ENCODE assay signal across 14 cellular contexts in the genomic region with DNA sequence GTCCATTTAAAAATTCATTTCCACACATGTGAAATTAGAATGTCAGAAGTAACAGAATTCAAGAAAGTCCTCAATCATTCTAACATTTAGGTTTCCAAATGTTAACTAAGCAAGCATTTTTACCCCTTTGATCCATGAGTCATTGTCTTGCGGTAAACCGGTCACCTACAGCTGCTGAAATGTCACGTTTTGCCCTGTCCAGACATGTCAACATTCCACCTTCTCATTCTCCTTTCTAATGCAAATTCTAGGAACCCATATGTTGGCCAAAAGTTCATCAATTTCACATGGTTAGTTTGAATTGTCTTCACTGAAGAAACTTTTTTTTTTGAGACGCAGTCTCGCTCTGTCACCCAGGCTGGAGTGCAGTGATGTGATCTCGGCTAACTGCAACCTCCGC.
DNase-seq lines count a peak whose midpoint lies in the region; ATAC-seq and TF ChIP-seq lines count a peak whose summit lies in the region.
"Had no signal": no experiment of that assay in that cellular context is flagged by ENCODE, and none has a peak within 500 bp of the region (broad histone marks: within the 10 kb centered on the region; RNA-seq: fewer than 3 reads in every experiment).

No MANE protein-coding gene starts in this region.

- peaks cover 7% of the 10 kb centered on the region for H3K9me3 Mint-ChIP-seq in activated T-cell treated with anti-CD3 and anti-CD28 coated beads, Interleukin-2, amount 50 U/mL, for 4 hours
- peaks cover 8% of the 10 kb centered on the region for H3K9me3 Mint-ChIP-seq in activated T-helper 17 cell treated with anti-CD3 and anti-CD28 coated beads, Interleukin-2, amount 50 U/mL, for 72 hours
- H3K9me3 Mint-ChIP-seq in natural killer cell = peaks cover 2 to 5% of the 10 kb centered on the region in 2 donors

- H3K4me3 Mint-ChIP-seq in activated T-cell treated with anti-CD3 and anti-CD28 coated beads, Interleukin-2, amount 50 U/mL, for 4 hours = peak overlapping the region; percentile 19
- peak overlapping the region; percentile 99 for H3K4me3 Mint-ChIP-seq in activated T-helper 17 cell treated with anti-CD3 and anti-CD28 coated beads, Interleukin-2, amount 50 U/mL, for 72 hours
- no peak overlapping the region for H3K4me3 Mint-ChIP-seq in natural killer cell

- intact Hi-C loops in natural killer cell (cut with micrococcal nuclease) = no loop called here

- no peak for DNase-seq in activated T-cell treated with anti-CD3 and anti-CD28 coated beads, Interleukin-2, amount 50 U/mL, for 4 hours
- DNase-seq in activated T-cell treated with anti-CD3 and anti-CD28 coated beads for 4 hours (no peak), natural killer cell (no peak), DMS114 treated with DMSO at 0.1 percent for 48 hours (lab: John Stamatoyannopoulos, UW; ENCODE audit: unreplicated experiment) (no peak), NOMO-1 (lab: John Stamatoyannopoulos, UW; ENCODE audit: unreplicated experiment in 2 of 2) (no peak), DMS53 treated with DMSO at 0.1 percent for 48 hours (lab: John Stamatoyannopoulos, UW; ENCODE audit: unreplicated experiment) (no peak)
- DNase-seq: Caco-2, dorsolateral prefrontal cortex, NCI-H187, OCI-M1 had no signal

- ATAC-seq in activated T-cell treated with anti-CD3 and anti-CD28 coated beads, Interleukin-2, amount 50 U/mL, for 4 hours = peak; percentile 55 to 67
- ATAC-seq in HG02610 (IDR thresholded peaks at IDR 0.05; ENCODE audit: unreplicated experiment) (peak; percentile 31), natural killer cell (no peak)
- peak; percentile 79 for ATAC-seq in activated T-helper 17 cell treated with anti-CD3 and anti-CD28 coated beads, Interleukin-2, amount 50 U/mL, for 72 hours (replicated peaks)
- ATAC-seq: left lobe of liver had no signal

- peaks cover 77% of the 10 kb centered on the region for H3K4me1 Mint-ChIP-seq in activated T-cell treated with anti-CD3 and anti-CD28 coated beads, Interleukin-2, amount 50 U/mL, for 4 hours (ENCODE audit: low read depth)
- H3K4me1 Mint-ChIP-seq in activated T-helper 17 cell treated with anti-CD3 and anti-CD28 coated beads, Interleukin-2, amount 50 U/mL, for 72 hours = peaks cover 45% of the 10 kb centered on the region
- peaks cover 64 to 65% of the 10 kb centered on the region in 2 donors for H3K4me1 Mint-ChIP-seq in natural killer cell

- H3K36me3 Mint-ChIP-seq in activated T-cell treated with anti-CD3 and anti-CD28 coated beads, Interleukin-2, amount 50 U/mL, for 4 hours (ENCODE audit: insufficient read depth) = peaks cover 11% of the 10 kb centered on the region
- peaks cover 30% of the 10 kb centered on the region for H3K36me3 Mint-ChIP-seq in activated T-helper 17 cell treated with anti-CD3 and anti-CD28 coated beads, Interleukin-2, amount 50 U/mL, for 72 hours (ENCODE audit: low read depth)
- peaks cover 10% of the 10 kb centered on the region for H3K36me3 Mint-ChIP-seq in natural killer cell

- no peak for TF ChIP-seq CTCF in natural killer cell (IDR thresholded peaks at IDR 0.05)

- peak overlapping the region; percentile 46 for H3K27ac Mint-ChIP-seq in activated T-helper 17 cell treated with anti-CD3 and anti-CD28 coated beads, Interleukin-2, amount 50 U/mL, for 72 hours
- peak overlapping the region; percentile 9 to 18 for H3K27ac Mint-ChIP-seq in natural killer cell
- H3K27ac Mint-ChIP-seq: progenitor cell of endocrine pancreas had no signal

- no peaks in the 10 kb centered on the region for H3K27me3 Mint-ChIP-seq in activated T-cell treated with anti-CD3 and anti-CD28 coated beads, Interleukin-2, amount 50 U/mL, for 4 hours (ENCODE audit: low read depth)
- no peaks in the 10 kb centered on the region for H3K27me3 Mint-ChIP-seq in activated T-helper 17 cell treated with anti-CD3 and anti-CD28 coated beads, Interleukin-2, amount 50 U/mL, for 72 hours
- no peaks in the 10 kb centered on the region for H3K27me3 Mint-ChIP-seq in natural killer cell (ENCODE audit: low read depth in 2 of 2)
- H3K27me3 Mint-ChIP-seq: progenitor cell of endocrine pancreas had no signal

Comparison
In these comparisons a context has a peak if more than half of its experiments do, and no peak if none do; other contexts are left out.
1. ATAC-seq: peak in activated T-cell treated with anti-CD3 and anti-CD28 coated beads, Interleukin-2, amount 50 U/mL, for 4 hours (2 of 2), HG02610 (single experiment) and activated T-helper 17 cell treated with anti-CD3 and anti-CD28 coated beads, Interleukin-2, amount 50 U/mL, for 72 hours (single experiment); none in natural killer cell (0 of 3).